ENCODE assay signal across 16 cellular contexts in the genomic region with DNA sequence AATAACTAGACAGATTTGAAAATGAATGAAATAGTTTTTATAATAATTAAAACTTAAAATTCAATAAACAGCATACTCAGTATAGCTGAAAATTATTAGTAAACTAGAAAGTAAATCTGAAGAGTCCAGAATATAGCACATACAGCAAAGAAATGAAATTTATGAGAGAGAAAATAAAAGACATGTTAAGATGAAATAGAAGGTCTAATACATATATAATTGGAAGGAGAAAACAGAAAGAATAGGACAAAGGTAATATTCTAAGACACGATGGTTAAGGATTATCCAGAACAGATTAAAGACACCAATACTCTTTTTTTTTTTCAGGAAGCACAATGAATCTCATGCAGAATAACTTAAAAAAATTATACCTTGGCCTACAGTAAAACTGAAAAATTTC.
"Had no signal": no experiment of that assay in that cellular context is flagged by ENCODE, and none has a peak within 500 bp of the region (broad histone marks: within the 10 kb centered on the region; RNA-seq: fewer than 3 reads in every experiment).

No MANE protein-coding gene starts in this region.

- H3K4me3 ChIP-seq: ascending aorta, breast epithelium, lower lobe of right lung, ovary, sigmoid colon, thyroid gland had no signal

- H3K27ac ChIP-seq: ascending aorta, breast epithelium, lower lobe of right lung, ovary, sigmoid colon, thyroid gland had no signal

- ATAC-seq: activated CD4-positive, CD25-positive, alpha-beta regulatory T cell treated with anti-CD3 and anti-CD28 coated beads, Interleukin-2, amount 50 U/mL, for 24 hours; left cardiac atrium; lower lobe of right lung had no signal

- DNase-seq: activated effector memory CD4-positive, alpha-beta T cell treated with Interleukin-2 at 50 U/mL for 16 hours; activated T-cell treated with anti-CD3 and anti-CD28 coated beads, Interleukin-2, amount 50 U/mL, for 1 hour; erythroblast; hypothalamus; left cardiac atrium; lower lobe of right lung; ovary; sigmoid colon; stimulated activated CD4-positive, alpha-beta T cell treated with anti-CD3 and anti-CD28 coated beads, Interleukin-12 subunit alpha, Interleukin-12 subunit beta, amount 100 ng/mL, for 4 hours; stimulated activated CD4-positive, alpha-beta T cell treated with anti-CD3 and anti-CD28 coated beads, Interleukin-2, amount 100 ng/mL, for 24 hours; SW 1271; T-helper 9 cell; thyroid gland had no signal

- H3K36me3 ChIP-seq: ascending aorta, breast epithelium, lower lobe of right lung, ovary, sigmoid colon, thyroid gland had no signal

- H3K27me3 ChIP-seq: ascending aorta, breast epithelium, ovary, sigmoid colon, thyroid gland had no signal

- H3K4me1 ChIP-seq: breast epithelium, lower lobe of right lung had no signal

- H3K9me3 ChIP-seq: ascending aorta, breast epithelium, lower lobe of right lung, ovary, sigmoid colon, thyroid gland had no signal
